19 cellular contexts compared by ENCODE assay signal in the genomic region with DNA sequence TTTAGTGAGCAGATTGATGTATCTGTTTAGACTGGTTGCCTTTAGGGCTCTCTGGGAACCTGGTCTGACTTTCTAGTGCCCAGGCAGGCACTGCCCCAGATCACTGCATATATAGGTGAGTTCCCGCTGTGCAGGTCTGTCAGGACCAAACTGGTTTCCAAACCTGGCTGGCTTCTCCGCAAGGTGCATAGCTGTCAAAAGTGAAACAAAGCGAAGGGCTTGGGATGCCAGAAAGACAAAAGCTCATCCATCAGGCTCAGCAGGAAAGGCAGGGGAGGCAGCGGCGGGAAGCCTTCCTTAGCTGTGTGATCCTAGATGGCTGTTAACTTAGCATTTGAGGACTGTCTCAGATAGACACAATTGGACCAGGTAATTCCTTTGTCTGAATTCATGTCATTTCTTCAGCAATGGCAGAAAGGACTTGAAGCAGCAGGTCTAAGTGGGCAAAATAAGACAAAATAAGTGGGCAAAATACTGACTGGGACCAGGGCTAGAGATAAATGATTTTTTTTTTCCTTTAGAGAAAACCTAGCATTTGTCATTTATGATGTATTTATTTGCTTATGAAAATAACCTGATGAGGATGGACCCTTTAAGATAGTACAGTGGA.
DNase-seq lines count a peak whose midpoint lies in the region; ATAC-seq and FAIRE-seq lines count a peak whose summit lies in the region.
"Had no signal": no experiment of that assay in that cellular context is flagged by ENCODE, and none has a peak within 500 bp of the region (broad histone marks: within the 10 kb centered on the region; RNA-seq: fewer than 3 reads in every experiment).

No MANE protein-coding gene starts in this region.

- no peaks in the 10 kb centered on the region for H3K36me3 ChIP-seq in NT2/D1 (ENCODE audit: insufficient read depth, insufficient read length, low read length)
- H3K36me3 ChIP-seq: breast epithelium had no signal

- H3K27me3 ChIP-seq in NT2/D1 (ENCODE audit: insufficient read depth, insufficient read length): peaks cover 3% of the 10 kb centered on the region
- H3K27me3 ChIP-seq: breast epithelium had no signal

- no peaks in the 10 kb centered on the region for H3K9me3 ChIP-seq in NT2/D1 (ENCODE audit: insufficient read depth, low read length)
- H3K9me3 ChIP-seq: breast epithelium had no signal

- DNase-seq in G401 (ENCODE audit: low spot score) (peak; percentile 91), NCI-H146 treated with DMSO at 0.1 percent for 48 hours (lab: John Stamatoyannopoulos, UW; ENCODE audit: unreplicated experiment) (peak; percentile 88), NT2/D1 (ENCODE audit: low read depth, low spot score) (peak; percentile 84), iPS-NIHi11 (ENCODE audit: low spot score) (peak; percentile 72), RCC 7860 (ENCODE audit: low spot score) (no peak)
- DNase-seq: activated naive CD8-positive, alpha-beta T cell treated with anti-CD3 and anti-CD28 coated beads for 36 hours; activated T-cell treated with anti-CD3 and anti-CD28 coated beads, Interleukin-2, amount 50 U/mL, for 24 hours; CD8-positive, alpha-beta memory T cell; GF-D8; hippocampal formation; Karpas-422; naive thymus-derived CD8-positive, alpha-beta T cell; NCI-H2171 treated with DMSO at 0.1 percent for 48 hours; stimulated activated naive CD8-positive, alpha-beta T cell treated with anti-CD3 and anti-CD28 coated beads, Interleukin-15, amount 100 ng/mL, for 72 hours; T1000 had no signal

- H3K4me1 ChIP-seq in NT2/D1 (ENCODE audit: insufficient read depth, insufficient read length): no peaks in the 10 kb centered on the region
- H3K4me1 ChIP-seq: breast epithelium had no signal

- no peak for FAIRE-seq in RCC 7860 (lab: Jason Lieb, UNC)

- in situ Hi-C loops in G401 (cut with HindIII; ENCODE audit: low sequenced_read_pairs): no loop called here

- no peak overlapping the region for H3K4me3 ChIP-seq in NT2/D1 (ENCODE audit: insufficient read length, low read depth)
- H3K4me3 ChIP-seq: breast epithelium had no signal

- no peak overlapping the region for H3K9ac ChIP-seq in NT2/D1 (ENCODE audit: insufficient read length, low read depth)

- ATAC-seq in GM18907 (IDR thresholded peaks at IDR 0.05; ENCODE audit: unreplicated experiment) (no peak), GM21526 (IDR thresholded peaks at IDR 0.05; ENCODE audit: low FRiP score, unreplicated experiment) (no peak), GM18519 (IDR thresholded peaks at IDR 0.05; ENCODE audit: low FRiP score, unreplicated experiment) (no peak)
- ATAC-seq: naive thymus-derived CD8-positive, alpha-beta T cell; stimulated activated naive CD8-positive, alpha-beta T cell treated with anti-CD3 and anti-CD28 coated beads, Interleukin-15, amount 100 ng/mL, for 72 hours had no signal
